25 cellular contexts compared by ENCODE assay signal in the genomic region with DNA sequence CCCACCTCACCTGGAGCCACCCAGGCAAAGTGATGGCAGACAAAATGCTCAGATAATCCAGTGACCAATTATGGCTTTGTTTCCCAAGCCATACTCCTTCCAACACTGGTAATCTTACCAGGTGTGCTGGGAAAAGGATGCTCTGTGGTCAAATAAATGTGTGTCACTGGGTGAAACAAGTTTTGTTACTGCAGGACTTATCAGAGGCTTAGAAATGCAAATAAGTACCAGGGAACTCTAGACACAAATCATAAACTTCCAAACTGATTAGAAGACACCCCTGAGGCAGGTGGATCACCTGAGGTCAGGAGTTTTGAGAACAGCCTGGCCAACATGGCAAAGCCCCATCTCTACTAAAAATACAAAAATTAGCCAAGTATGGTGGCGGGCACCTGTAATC. TPM values are rescaled to one million over a fixed set of nuclear protein-coding genes. Genes with fewer than 3 reads are reported as not detected.
A peak's percentile ranks its signal among the peaks of the same experiment; 100 is the strongest.
DNase-seq lines count a peak whose midpoint lies in the region; ATAC-seq, FAIRE-seq and TF ChIP-seq lines count a peak whose summit lies in the region.
"Had no signal": no experiment of that assay in that cellular context is flagged by ENCODE, and none has a peak within 500 bp of the region (broad histone marks: within the 10 kb centered on the region; RNA-seq: fewer than 3 reads in every experiment).

No MANE protein-coding gene starts in this region.

- peaks cover 18 to 35% of the 10 kb centered on the region in 2 experiments; a peak in 4 of 5 replicates for H3K27me3 ChIP-seq in K562 (ENCODE audit: control insufficient read depth in 2 of 2, insufficient read depth in 2 of 2, low read length in 2 of 2)

- H2AFZ ChIP-seq in K562 (ENCODE audit: low read depth, low read length): no peak overlapping the region

- in situ Hi-C loops in K562 (cut with MboI): no loop called here

- intact Hi-C loops in K562 (cut with micrococcal nuclease): no loop called here

- H3K9ac ChIP-seq in K562 (ENCODE audit: insufficient read depth in 1 of 2, low read depth in 2 of 2, low read length in 2 of 2): no peak overlapping the region
- H3K9ac ChIP-seq: SK-N-SH had no signal

- TF ChIP-seq RAD21 in K562 (CRISPR knock-in tag; conservative IDR thresholded peaks at IDR 0.05 in 1 of 2, IDR thresholded peaks at IDR 0.05 in 1 of 2): no peak

- no peak for DNase-seq in activated naive CD4-positive, alpha-beta T cell treated with anti-CD3 and anti-CD28 coated beads, Interleukin-2, amount 10 ng/mL, durations not matched to agents 7 days and 5 days
- DNase-seq in activated naive CD4-positive, alpha-beta T cell (lab: John Stamatoyannopoulos, UW): no peak
- DNase-seq in K562 (ENCODE audit: extremely low read depth in 1 of 4, low spot score in 3 of 4) (no peak), NCI-H187 treated with DMSO at 0.1 percent for 48 hours (lab: John Stamatoyannopoulos, UW) (no peak)
- DNase-seq in stimulated activated effector memory CD8-positive, alpha-beta T cell treated with anti-CD3 and anti-CD28 coated beads, Interleukin-12 subunit alpha, Interleukin-12 subunit beta, amount 100 ng/mL, for 72 hours (ENCODE audit: low spot score in 2 of 2): no peak
- no peak for DNase-seq in stimulated activated CD4-positive, alpha-beta T cell treated with anti-CD3 and anti-CD28 coated beads, Interleukin-4, amount 100 ng/mL, for 1 hour
- DNase-seq: C1 segment of cervical spinal cord; DMS153; DND-41; HCEC 1CT; Karpas-422; NCI-H1092 treated with DMSO at 0.1 percent for 48 hours; NCI-H1436; NCI-H187; NCI-H446 treated with DMSO at 0.1 percent for 48 hours; NCI-H526; NCI-H82; NK-92 treated with Interleukin-12 subunit alpha and Interleukin-12 subunit beta, amount 100 ng/mL, for 24 hours; PC-3; SK-N-SH had no signal

- peaks cover 3% of the 10 kb centered on the region for H3K27me3 Mint-ChIP-seq in activated naive CD4-positive, alpha-beta T cell treated with anti-CD3 and anti-CD28 coated beads, Interleukin-2, amount 10 ng/mL, durations not matched to agents 7 days and 5 days

- 7% methylated on average over 1 of the region's 1 CpG for WGBS in K562 (ENCODE audit: insufficient coverage, low coverage, missing lambda C conversion rate)

- no peak overlapping the region for H3K4me2 ChIP-seq in K562 (ENCODE audit: insufficient read depth, low read length)
- H3K4me2 ChIP-seq: SK-N-SH had no signal

- no peak for ATAC-seq in K562
- no peak for ATAC-seq in stimulated activated effector memory CD8-positive, alpha-beta T cell treated with anti-CD3 and anti-CD28 coated beads, Interleukin-12 subunit alpha, Interleukin-12 subunit beta, amount 100 ng/mL, for 72 hours
- ATAC-seq: PC-3 had no signal

- H3K9me1 ChIP-seq in K562 (ENCODE audit: control insufficient read depth, insufficient read depth, low read length): no peaks in the 10 kb centered on the region

- peaks cover 8% of the 10 kb centered on the region; the same call in 1 of the 2 replicates for H4K20me1 ChIP-seq in K562 (replicated peaks; ENCODE audit: control insufficient read depth, insufficient read depth, low read length)

- no peak for TF ChIP-seq EP300 in K562 (IDR thresholded peaks at IDR 0.05; ENCODE audit: low read length)

- no peak for TF ChIP-seq POLR2A in K562 (conservative IDR thresholded peaks at IDR 0.05)

- H3K4me3 ChIP-seq in HEK293 (ENCODE audit: low read depth, low read length): no peak overlapping the region
- no peak overlapping the region for H3K4me3 ChIP-seq in K562

- peak overlapping the region; percentile 96 for H3K27ac Mint-ChIP-seq in activated naive CD4-positive, alpha-beta T cell treated with anti-CD3 and anti-CD28 coated beads, Interleukin-2, amount 10 ng/mL, durations not matched to agents 7 days and 5 days
- H3K27ac Mint-ChIP-seq in stimulated activated effector memory CD8-positive, alpha-beta T cell treated with anti-CD3 and anti-CD28 coated beads, Interleukin-12 subunit alpha, Interleukin-12 subunit beta, amount 100 ng/mL, for 72 hours: peak overlapping the region; percentile 90

- H3K4me1 ChIP-seq in HEK293 (ENCODE audit: control insufficient read depth, insufficient read depth, low read length) (no peaks in the 10 kb centered on the region), K562 (replicated peaks in 1 of 2; ENCODE audit: control insufficient read depth in 2 of 2, insufficient read depth in 2 of 2, low read length in 2 of 2) (peaks cover 12 to 13% of the 10 kb centered on the region in 2 experiments; a peak in 4 of 5 replicates)

- POLR2A ChIA-PET in HEK293 (lab: Yijun Ruan, JAX) (no interaction called here), K562 (lab: Yijun Ruan, JAX) (interaction anchor here (0.8 kb wide), 1 partner anchor 101 kb away, joined by 3 read pairs; no protein-coding TSS in a partner anchor)

- no peak for FAIRE-seq in K562 (lab: Jason Lieb, UNC)
- FAIRE-seq: GM12892, GM19239, H1 had no signal

- BruUV-seq in K562 (replicated peaks; lab: Mats Ljungman, UMichigan): no TSS peak

- TF ChIP-seq CTCF in HEK293 (tag by site-specific recombination; IDR thresholded peaks at IDR 0.05): no peak
- no peak for TF ChIP-seq CTCF in K562 (IDR thresholded peaks at IDR 0.05 in 2 of 3, conservative IDR thresholded peaks at IDR 0.05 in 1 of 3; ENCODE audit: insufficient read depth in 2 of 3, low read depth in 1 of 3, low read length in 3 of 3)

- H3K27ac ChIP-seq in HEK293 (ENCODE audit: extremely low read depth, low read depth, low read length) (no peak overlapping the region), K562 (ENCODE audit: extremely low read depth, low read depth, low read length) (no peak overlapping the region)
- H3K27ac ChIP-seq: HL-60 had no signal

- H3K4me3 Mint-ChIP-seq in activated naive CD4-positive, alpha-beta T cell treated with anti-CD3 and anti-CD28 coated beads, Interleukin-2, amount 10 ng/mL, durations not matched to agents 7 days and 5 days: no peak overlapping the region
- H3K4me3 Mint-ChIP-seq in stimulated activated effector memory CD8-positive, alpha-beta T cell treated with anti-CD3 and anti-CD28 coated beads, Interleukin-12 subunit alpha, Interleukin-12 subunit beta, amount 100 ng/mL, for 72 hours: no peak overlapping the region

- CTCF ChIA-PET in activated naive CD4-positive, alpha-beta T cell treated with anti-CD3 and anti-CD28 coated beads, Interleukin-2, amount 10 ng/mL, durations not matched to agents 7 days and 5 days (lab: Charles Lee): no interaction called here
- CTCF ChIA-PET in HEK293 (lab: Yijun Ruan, JAX) (no interaction called here), K562 (lab: Yijun Ruan, JAX; ENCODE audit: low intra/inter-chr PET ratio) (no interaction called here)

- H3K36me3 Mint-ChIP-seq in activated naive CD4-positive, alpha-beta T cell treated with anti-CD3 and anti-CD28 coated beads, Interleukin-2, amount 10 ng/mL, durations not matched to agents 7 days and 5 days: peaks cover 21% of the 10 kb centered on the region
- no peaks in the 10 kb centered on the region for H3K36me3 Mint-ChIP-seq in stimulated activated effector memory CD8-positive, alpha-beta T cell treated with anti-CD3 and anti-CD28 coated beads, Interleukin-12 subunit alpha, Interleukin-12 subunit beta, amount 100 ng/mL, for 72 hours

- H3K36me3 ChIP-seq in HEK293 (ENCODE audit: control insufficient read depth in 2 of 2, insufficient read depth in 1 of 2, low read length in 2 of 2): peaks cover 0 to 4% of the 10 kb centered on the region in 2 experiments; a peak in 1 of 3 replicates
- H3K36me3 ChIP-seq in K562 (ENCODE audit: control insufficient read depth, insufficient read depth, low read length): no peaks in the 10 kb centered on the region

- no peaks in the 10 kb centered on the region for H3K79me2 ChIP-seq in K562 (ENCODE audit: control insufficient read depth, insufficient read depth, low read length)

- no peaks in the 10 kb centered on the region for H3K9me3 ChIP-seq in HEK293 (ENCODE audit: control insufficient read depth, insufficient read depth, low read depth, low read length)
- H3K9me3 ChIP-seq in K562 (replicated peaks; ENCODE audit: control insufficient read depth, insufficient read depth, low read depth, low read length): no peaks in the 10 kb centered on the region
- H3K9me3 ChIP-seq: SK-N-SH had no signal

- H3K4me1 Mint-ChIP-seq in activated naive CD4-positive, alpha-beta T cell treated with anti-CD3 and anti-CD28 coated beads, Interleukin-2, amount 10 ng/mL, durations not matched to agents 7 days and 5 days: peaks cover 97% of the 10 kb centered on the region
- H3K4me1 Mint-ChIP-seq in stimulated activated effector memory CD8-positive, alpha-beta T cell treated with anti-CD3 and anti-CD28 coated beads, Interleukin-12 subunit alpha, Interleukin-12 subunit beta, amount 100 ng/mL, for 72 hours: peaks cover 74% of the 10 kb centered on the region

- H3K9me3 Mint-ChIP-seq in activated naive CD4-positive, alpha-beta T cell treated with anti-CD3 and anti-CD28 coated beads, Interleukin-2, amount 10 ng/mL, durations not matched to agents 7 days and 5 days: no peaks in the 10 kb centered on the region
- H3K9me3 Mint-ChIP-seq in stimulated activated effector memory CD8-positive, alpha-beta T cell treated with anti-CD3 and anti-CD28 coated beads, Interleukin-12 subunit alpha, Interleukin-12 subunit beta, amount 100 ng/mL, for 72 hours: no peaks in the 10 kb centered on the region

RNA-seq across cellular contexts. Expression of a gene that starts 26.4 kb away (rescaled TPM):
- total RNA-seq in K562 (2011; cell fraction: chromatin; rRNA removed; ENCODE audit: low replicate concordance): 28.9 and 74.2 TPM in 2 replicates
- 53.7 and 55.2 TPM in 2 replicates for total RNA-seq in K562 (2011; cell fraction: nucleolus; rRNA removed)
- total RNA-seq in K562 (2011; cell fraction: nucleoplasm; rRNA removed): 39.3 and 42.7 TPM in 2 replicates
- total RNA-seq in K562 (2014; rRNA removed) (178 and 240 TPM in 2 replicates), K562 (2014; rRNA removed; fragmentation: Illumina TruSeq; extraction: Trizol) (16.7 and 24.2 TPM in 2 replicates), K562 (2015; rRNA removed; fragmentation: Illumina TruSeq; extraction: Trizol) (55.8 and 60.9 TPM in 2 replicates), K562 (2021) (97.6 and 104 TPM in 2 replicates)
- polyA plus RNA-seq in K562 (2011; rRNA removed) (42.5 and 48.1 TPM in 2 replicates), K562 (2014; fragmentation: Illumina TruSeq; extraction: Trizol) (19.6 and 58.2 TPM in 2 replicates), K562 (2014; fragmentation: Nextera tagmentation; extraction: Ambion mirVana) (1 to 10 TPM; 1.6 to 4.1 TPM), K562 (2014; rRNA removed) (131 and 180 TPM in 2 replicates)
- 72.1 and 158 TPM in 2 replicates for polyA plus RNA-seq in K562 (2011; cell fraction: cytosol; rRNA removed)
- polyA plus RNA-seq in K562 (2011; cell fraction: nucleus; rRNA removed): 44.6 and 79.3 TPM in 2 replicates
- polyA plus RNA-seq in K562 (2012): 74.0 and 77.2 TPM in 2 replicates
- 6.7 and 10.2 TPM in 2 replicates for polyA minus RNA-seq in K562 (2011; rRNA and poly(A)+ RNA removed)
- 21.9 and 23.9 TPM in 2 replicates for polyA minus RNA-seq in K562 (2011; cell fraction: cytosol; rRNA and poly(A)+ RNA removed)
- polyA minus RNA-seq in K562 (2011; cell fraction: nucleus; rRNA and poly(A)+ RNA removed): 14.3 and 14.9 TPM in 2 replicates

RNA-seq across cellular contexts. Expression of a gene that starts 33.8 kb away (rescaled TPM):
- 39.7 and 67.9 TPM in 2 replicates for total RNA-seq in K562 (2011; cell fraction: chromatin; rRNA removed; ENCODE audit: low replicate concordance)
- total RNA-seq in K562 (2011; cell fraction: nucleolus; rRNA removed): 97.9 and 112 TPM in 2 replicates
- 87.5 and 111 TPM in 2 replicates for total RNA-seq in K562 (2011; cell fraction: nucleoplasm; rRNA removed)
- total RNA-seq in K562 (2014; rRNA removed) (424 and 564 TPM in 2 replicates), K562 (2014; rRNA removed; fragmentation: Illumina TruSeq; extraction: Trizol) (465 and 492 TPM in 2 replicates), K562 (2015; rRNA removed; fragmentation: Illumina TruSeq; extraction: Trizol) (383 and 410 TPM in 2 replicates), K562 (2021) (489 and 520 TPM in 2 replicates)
- polyA plus RNA-seq in K562 (2011; rRNA removed) (833 and 989 TPM in 2 replicates), K562 (2014; fragmentation: Illumina TruSeq; extraction: Trizol) (602 and 613 TPM in 2 replicates), K562 (2014; fragmentation: Nextera tagmentation; extraction: Ambion mirVana) (1,000 to 10,000 TPM in 1 of 2 experiments, 100 to 1,000 TPM in 1; 995 to 1,140 TPM), K562 (2014; rRNA removed) (1,210 and 1,266 TPM in 2 replicates)
- 727 and 1,456 TPM in 2 replicates for polyA plus RNA-seq in K562 (2011; cell fraction: cytosol; rRNA removed)
- polyA plus RNA-seq in K562 (2011; cell fraction: nucleus; rRNA removed): 352 and 598 TPM in 2 replicates
- 383 and 1,143 TPM in 2 replicates for polyA plus RNA-seq in K562 (2012)
- 303 and 304 TPM in 2 replicates for polyA minus RNA-seq in K562 (2011; rRNA and poly(A)+ RNA removed)
- polyA minus RNA-seq in K562 (2011; cell fraction: cytosol; rRNA and poly(A)+ RNA removed): 86.1 and 91.4 TPM in 2 replicates
- 33.3 and 49.1 TPM in 2 replicates for polyA minus RNA-seq in K562 (2011; cell fraction: nucleus; rRNA and poly(A)+ RNA removed)

RNA-seq across cellular contexts. Expression of a gene that starts 42.6 kb away (rescaled TPM):
- total RNA-seq in K562 (2011; cell fraction: chromatin; rRNA removed; ENCODE audit: low replicate concordance): 51.6 and 99.0 TPM in 2 replicates
- total RNA-seq in K562 (2011; cell fraction: nucleolus; rRNA removed): 82.6 and 111 TPM in 2 replicates
- total RNA-seq in K562 (2011; cell fraction: nucleoplasm; rRNA removed): 71.9 and 76.0 TPM in 2 replicates
- 28.4 and 36.6 TPM in 2 replicates for total RNA-seq in K562 (2014; rRNA removed)
- total RNA-seq in K562 (2014; rRNA removed; fragmentation: Illumina TruSeq; extraction: Trizol): 11.8 and 12.8 TPM in 2 replicates
- 20.0 and 20.1 TPM in 2 replicates for total RNA-seq in K562 (2015; rRNA removed; fragmentation: Illumina TruSeq; extraction: Trizol)
- 37.1 and 37.7 TPM in 2 replicates for total RNA-seq in K562 (2021)
- polyA plus RNA-seq in K562 (2011; rRNA removed): 27.1 and 34.2 TPM in 2 replicates
- polyA plus RNA-seq in K562 (2011; cell fraction: cytosol; rRNA removed): 35.0 and 92.1 TPM in 2 replicates
- polyA plus RNA-seq in K562 (2011; cell fraction: nucleus; rRNA removed): 50.1 and 90.2 TPM in 2 replicates
- polyA plus RNA-seq in K562 (2012): 28.2 and 35.5 TPM in 2 replicates
- polyA plus RNA-seq in K562 (2014; fragmentation: Illumina TruSeq; extraction: Trizol): 26.5 and 37.4 TPM in 2 replicates
- polyA plus RNA-seq in K562 (2014; fragmentation: Nextera tagmentation; extraction: Ambion mirVana): 1 to 10 TPM; 2.7 to 3.9 TPM
- 39.8 and 40.5 TPM in 2 replicates for polyA plus RNA-seq in K562 (2014; rRNA removed)
- 9.5 and 11.8 TPM in 2 replicates for polyA minus RNA-seq in K562 (2011; rRNA and poly(A)+ RNA removed)
- polyA minus RNA-seq in K562 (2011; cell fraction: cytosol; rRNA and poly(A)+ RNA removed): 18.6 and 19.3 TPM in 2 replicates
- polyA minus RNA-seq in K562 (2011; cell fraction: nucleus; rRNA and poly(A)+ RNA removed): 32.0 and 33.4 TPM in 2 replicates
